In the genomic region with DNA sequence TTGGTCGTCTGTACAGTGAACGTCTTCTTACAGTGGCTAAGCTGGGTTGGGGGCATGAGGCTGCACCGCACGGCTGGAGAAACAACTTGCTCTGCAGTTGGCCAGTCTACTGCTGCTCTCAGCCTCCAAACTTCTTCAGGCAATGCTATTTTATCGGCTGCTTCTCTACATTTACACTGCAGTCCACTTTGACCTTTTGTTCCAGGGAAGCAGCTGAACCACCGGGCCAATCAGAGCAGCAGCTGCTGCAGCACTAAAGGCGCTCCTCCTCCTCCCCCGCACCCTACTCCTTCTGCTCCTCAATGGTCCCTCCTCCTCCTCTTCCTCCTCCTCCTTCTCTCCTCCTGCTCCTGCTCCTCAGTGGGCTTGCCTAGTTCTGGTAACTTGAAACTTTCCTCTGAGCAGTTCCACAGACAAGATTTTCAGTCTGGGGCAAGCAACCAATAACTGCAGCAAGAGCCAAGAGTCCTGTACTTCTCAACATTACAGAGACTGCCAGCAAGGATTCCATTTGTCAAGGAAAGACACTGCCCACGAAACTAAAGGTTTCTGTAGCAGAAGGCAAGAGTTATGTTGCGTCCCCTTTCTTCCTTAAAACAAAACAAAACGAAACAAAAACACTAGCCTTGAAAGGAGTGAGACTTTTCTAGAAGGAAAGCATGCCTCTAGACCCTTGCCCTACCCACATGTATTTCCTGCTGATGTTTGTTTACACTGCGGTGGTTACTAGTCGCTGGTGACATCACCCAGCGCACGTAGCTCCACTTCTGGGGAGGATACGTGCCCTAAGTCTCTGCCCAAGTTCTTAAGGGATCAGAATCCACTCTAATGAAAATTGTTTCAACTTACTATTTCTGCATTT, we compare ENCODE assay signal across 1 cellular context.
TF ChIP-seq lines count a peak whose summit lies in the region.

No MANE protein-coding gene starts in this region.

TF ChIP-seq in GM12878, 131 proteins besides CTCF, POLR2A, EP300 and RAD21 (continued from another document and continues in another):
- TF ChIP-seq USF1 (IDR thresholded peaks at IDR 0.05; ENCODE audit: borderline replicate concordance, extremely low read length, insufficient read depth, low read depth, low read length): no peak
- 0 out of 2 replicates have a peak, but pooled peaks have one; percentile 11 for TF ChIP-seq LARP7 (IDR thresholded peaks at IDR 0.05)
- no peak for TF ChIP-seq STAT1 (conservative IDR thresholded peaks at IDR 0.05)
- peak; percentile 49 for TF ChIP-seq IKZF1 (conservative IDR thresholded peaks at IDR 0.05)
- TF ChIP-seq GABPA (IDR thresholded peaks at IDR 0.05; ENCODE audit: low read depth): no peak
- TF ChIP-seq TCF7 (IDR thresholded peaks at IDR 0.05; ENCODE audit: borderline replicate concordance): no peak
- TF ChIP-seq, protein P1, sequence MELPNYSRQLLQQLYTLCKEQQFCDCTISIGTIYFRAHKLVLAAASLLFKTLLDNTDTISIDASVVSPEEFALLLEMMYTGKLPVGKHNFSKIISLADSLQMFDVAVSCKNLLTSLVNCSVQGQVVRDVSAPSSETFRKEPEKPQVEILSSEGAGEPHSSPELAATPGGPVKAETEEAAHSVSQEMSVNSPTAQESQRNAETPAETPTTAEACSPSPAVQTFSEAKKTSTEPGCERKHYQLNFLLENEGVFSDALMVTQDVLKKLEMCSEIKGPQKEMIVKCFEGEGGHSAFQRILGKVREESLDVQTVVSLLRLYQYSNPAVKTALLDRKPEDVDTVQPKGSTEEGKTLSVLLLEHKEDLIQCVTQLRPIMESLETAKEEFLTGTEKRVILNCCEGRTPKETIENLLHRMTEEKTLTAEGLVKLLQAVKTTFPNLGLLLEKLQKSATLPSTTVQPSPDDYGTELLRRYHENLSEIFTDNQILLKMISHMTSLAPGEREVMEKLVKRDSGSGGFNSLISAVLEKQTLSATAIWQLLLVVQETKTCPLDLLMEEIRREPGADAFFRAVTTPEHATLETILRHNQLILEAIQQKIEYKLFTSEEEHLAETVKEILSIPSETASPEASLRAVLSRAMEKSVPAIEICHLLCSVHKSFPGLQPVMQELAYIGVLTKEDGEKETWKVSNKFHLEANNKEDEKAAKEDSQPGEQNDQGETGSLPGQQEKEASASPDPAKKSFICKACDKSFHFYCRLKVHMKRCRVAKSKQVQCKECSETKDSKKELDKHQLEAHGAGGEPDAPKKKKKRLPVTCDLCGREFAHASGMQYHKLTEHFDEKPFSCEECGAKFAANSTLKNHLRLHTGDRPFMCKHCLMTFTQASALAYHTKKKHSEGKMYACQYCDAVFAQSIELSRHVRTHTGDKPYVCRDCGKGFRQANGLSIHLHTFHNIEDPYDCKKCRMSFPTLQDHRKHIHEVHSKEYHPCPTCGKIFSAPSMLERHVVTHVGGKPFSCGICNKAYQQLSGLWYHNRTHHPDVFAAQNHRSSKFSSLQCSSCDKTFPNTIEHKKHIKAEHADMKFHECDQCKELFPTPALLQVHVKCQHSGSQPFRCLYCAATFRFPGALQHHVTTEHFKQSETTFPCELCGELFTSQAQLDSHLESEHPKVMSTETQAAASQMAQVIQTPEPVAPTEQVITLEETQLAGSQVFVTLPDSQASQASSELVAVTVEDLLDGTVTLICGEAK (IDR thresholded peaks at IDR 0.05; ENCODE audit: borderline replicate concordance): no peak
- TF ChIP-seq HDAC6 (IDR thresholded peaks at IDR 0.05; ENCODE audit: unreplicated experiment): no peak
- no peak for TF ChIP-seq E2F8 (IDR thresholded peaks at IDR 0.05; ENCODE audit: low read depth, partially characterized antibody)
- no peak for TF ChIP-seq STAT3 (IDR thresholded peaks at IDR 0.05; ENCODE audit: low read depth, low read length)
- TF ChIP-seq, protein P2, sequence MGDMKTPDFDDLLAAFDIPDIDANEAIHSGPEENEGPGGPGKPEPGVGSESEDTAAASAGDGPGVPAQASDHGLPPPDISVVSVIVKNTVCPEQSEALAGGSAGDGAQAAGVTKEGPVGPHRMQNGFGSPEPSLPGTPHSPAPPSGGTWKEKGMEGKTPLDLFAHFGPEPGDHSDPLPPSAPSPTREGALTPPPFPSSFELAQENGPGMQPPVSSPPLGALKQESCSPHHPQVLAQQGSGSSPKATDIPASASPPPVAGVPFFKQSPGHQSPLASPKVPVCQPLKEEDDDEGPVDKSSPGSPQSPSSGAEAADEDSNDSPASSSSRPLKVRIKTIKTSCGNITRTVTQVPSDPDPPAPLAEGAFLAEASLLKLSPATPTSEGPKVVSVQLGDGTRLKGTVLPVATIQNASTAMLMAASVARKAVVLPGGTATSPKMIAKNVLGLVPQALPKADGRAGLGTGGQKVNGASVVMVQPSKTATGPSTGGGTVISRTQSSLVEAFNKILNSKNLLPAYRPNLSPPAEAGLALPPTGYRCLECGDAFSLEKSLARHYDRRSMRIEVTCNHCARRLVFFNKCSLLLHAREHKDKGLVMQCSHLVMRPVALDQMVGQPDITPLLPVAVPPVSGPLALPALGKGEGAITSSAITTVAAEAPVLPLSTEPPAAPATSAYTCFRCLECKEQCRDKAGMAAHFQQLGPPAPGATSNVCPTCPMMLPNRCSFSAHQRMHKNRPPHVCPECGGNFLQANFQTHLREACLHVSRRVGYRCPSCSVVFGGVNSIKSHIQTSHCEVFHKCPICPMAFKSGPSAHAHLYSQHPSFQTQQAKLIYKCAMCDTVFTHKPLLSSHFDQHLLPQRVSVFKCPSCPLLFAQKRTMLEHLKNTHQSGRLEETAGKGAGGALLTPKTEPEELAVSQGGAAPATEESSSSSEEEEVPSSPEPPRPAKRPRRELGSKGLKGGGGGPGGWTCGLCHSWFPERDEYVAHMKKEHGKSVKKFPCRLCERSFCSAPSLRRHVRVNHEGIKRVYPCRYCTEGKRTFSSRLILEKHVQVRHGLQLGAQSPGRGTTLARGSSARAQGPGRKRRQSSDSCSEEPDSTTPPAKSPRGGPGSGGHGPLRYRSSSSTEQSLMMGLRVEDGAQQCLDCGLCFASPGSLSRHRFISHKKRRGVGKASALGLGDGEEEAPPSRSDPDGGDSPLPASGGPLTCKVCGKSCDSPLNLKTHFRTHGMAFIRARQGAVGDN (IDR thresholded peaks at IDR 0.05): peak; percentile 65
- TF ChIP-seq NR2C1 (IDR thresholded peaks at IDR 0.05): peak; percentile 85
- peak; percentile 91 for TF ChIP-seq MXI1 (IDR thresholded peaks at IDR 0.05; ENCODE audit: low read depth, low read length)
- no peak for TF ChIP-seq BRCA1 (IDR thresholded peaks at IDR 0.05; ENCODE audit: low read depth, low read length)
- TF ChIP-seq BHLHE40 (IDR thresholded peaks at IDR 0.05; ENCODE audit: borderline replicate concordance in 1 of 2, low read depth in 2 of 2, low read length in 1 of 2): peak; percentile 63 to 82; a peak in 2 of 4 replicates
- no peak for TF ChIP-seq SUZ12 (IDR thresholded peaks at IDR 0.05; ENCODE audit: unreplicated experiment)
- no peak for TF ChIP-seq ZBED1 (IDR thresholded peaks at IDR 0.05; ENCODE audit: borderline replicate concordance)
- TF ChIP-seq CBX3 (IDR thresholded peaks at IDR 0.05; ENCODE audit: borderline replicate concordance, low read depth): no peak
- peak; percentile 93; the same call in 1 of the 2 replicates for TF ChIP-seq HDGF (IDR thresholded peaks at IDR 0.05)
- TF ChIP-seq, protein P3, sequence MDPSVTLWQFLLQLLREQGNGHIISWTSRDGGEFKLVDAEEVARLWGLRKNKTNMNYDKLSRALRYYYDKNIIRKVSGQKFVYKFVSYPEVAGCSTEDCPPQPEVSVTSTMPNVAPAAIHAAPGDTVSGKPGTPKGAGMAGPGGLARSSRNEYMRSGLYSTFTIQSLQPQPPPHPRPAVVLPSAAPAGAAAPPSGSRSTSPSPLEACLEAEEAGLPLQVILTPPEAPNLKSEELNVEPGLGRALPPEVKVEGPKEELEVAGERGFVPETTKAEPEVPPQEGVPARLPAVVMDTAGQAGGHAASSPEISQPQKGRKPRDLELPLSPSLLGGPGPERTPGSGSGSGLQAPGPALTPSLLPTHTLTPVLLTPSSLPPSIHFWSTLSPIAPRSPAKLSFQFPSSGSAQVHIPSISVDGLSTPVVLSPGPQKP (IDR thresholded peaks at IDR 0.05; ENCODE audit: low read depth, low read length): no peak
- no peak for TF ChIP-seq POLR2AphosphoS2 (IDR thresholded peaks at IDR 0.05; ENCODE audit: low read depth, low read length)
- peak in 1 of 2 experiments; percentile 63; a peak in 1 of 3 replicates for TF ChIP-seq EGR1 (IDR thresholded peaks at IDR 0.05; ENCODE audit: borderline replicate concordance in 1 of 2, low read depth in 2 of 2, low read length in 2 of 2)
- no peak for TF ChIP-seq MTA3 (IDR thresholded peaks at IDR 0.05; ENCODE audit: borderline replicate concordance, low read length)
- TF ChIP-seq ZNF207 (IDR thresholded peaks at IDR 0.05; ENCODE audit: borderline replicate concordance): no peak
- peak; percentile 24 for TF ChIP-seq KLF5 (IDR thresholded peaks at IDR 0.05; ENCODE audit: partially characterized antibody)
- TF ChIP-seq ATF3 (IDR thresholded peaks at IDR 0.05; ENCODE audit: borderline replicate concordance, extremely low read depth, low read depth, low read length): no peak
- no peak for TF ChIP-seq ZNF622 (IDR thresholded peaks at IDR 0.05)
- TF ChIP-seq NR2F1 (conservative IDR thresholded peaks at IDR 0.05): peak; percentile 87
- TF ChIP-seq CHD4 (IDR thresholded peaks at IDR 0.05): no peak
- no peak for TF ChIP-seq CBX5 (IDR thresholded peaks at IDR 0.05; ENCODE audit: low read depth)
- no peak for TF ChIP-seq KDM1A (IDR thresholded peaks at IDR 0.05; ENCODE audit: borderline replicate concordance)
- TF ChIP-seq TARDBP (IDR thresholded peaks at IDR 0.05; ENCODE audit: borderline replicate concordance): no peak
- TF ChIP-seq, protein P4, sequence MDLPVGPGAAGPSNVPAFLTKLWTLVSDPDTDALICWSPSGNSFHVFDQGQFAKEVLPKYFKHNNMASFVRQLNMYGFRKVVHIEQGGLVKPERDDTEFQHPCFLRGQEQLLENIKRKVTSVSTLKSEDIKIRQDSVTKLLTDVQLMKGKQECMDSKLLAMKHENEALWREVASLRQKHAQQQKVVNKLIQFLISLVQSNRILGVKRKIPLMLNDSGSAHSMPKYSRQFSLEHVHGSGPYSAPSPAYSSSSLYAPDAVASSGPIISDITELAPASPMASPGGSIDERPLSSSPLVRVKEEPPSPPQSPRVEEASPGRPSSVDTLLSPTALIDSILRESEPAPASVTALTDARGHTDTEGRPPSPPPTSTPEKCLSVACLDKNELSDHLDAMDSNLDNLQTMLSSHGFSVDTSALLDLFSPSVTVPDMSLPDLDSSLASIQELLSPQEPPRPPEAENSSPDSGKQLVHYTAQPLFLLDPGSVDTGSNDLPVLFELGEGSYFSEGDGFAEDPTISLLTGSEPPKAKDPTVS (IDR thresholded peaks at IDR 0.05; ENCODE audit: low read depth, low read length): peak; percentile 82
- TF ChIP-seq E4F1 (IDR thresholded peaks at IDR 0.05; ENCODE audit: borderline replicate concordance, partially characterized antibody): no peak
- TF ChIP-seq ZNF217 (IDR thresholded peaks at IDR 0.05): no peak
- TF ChIP-seq NFIC (IDR thresholded peaks at IDR 0.05; ENCODE audit: low read depth, low read length): no peak
- TF ChIP-seq SMARCA5 (IDR thresholded peaks at IDR 0.05): 0 out of 2 replicates have a peak, but pooled peaks have one; percentile 24
- TF ChIP-seq JUNB (IDR thresholded peaks at IDR 0.05): peak; percentile 42; the same call in 1 of the 2 replicates
- no peak for TF ChIP-seq BCL3 (IDR thresholded peaks at IDR 0.05; ENCODE audit: borderline replicate concordance, insufficient read depth, low read depth, low read length, poor library complexity, severe bottlenecking)
